9 cellular contexts compared by ENCODE assay signal in the genomic region with DNA sequence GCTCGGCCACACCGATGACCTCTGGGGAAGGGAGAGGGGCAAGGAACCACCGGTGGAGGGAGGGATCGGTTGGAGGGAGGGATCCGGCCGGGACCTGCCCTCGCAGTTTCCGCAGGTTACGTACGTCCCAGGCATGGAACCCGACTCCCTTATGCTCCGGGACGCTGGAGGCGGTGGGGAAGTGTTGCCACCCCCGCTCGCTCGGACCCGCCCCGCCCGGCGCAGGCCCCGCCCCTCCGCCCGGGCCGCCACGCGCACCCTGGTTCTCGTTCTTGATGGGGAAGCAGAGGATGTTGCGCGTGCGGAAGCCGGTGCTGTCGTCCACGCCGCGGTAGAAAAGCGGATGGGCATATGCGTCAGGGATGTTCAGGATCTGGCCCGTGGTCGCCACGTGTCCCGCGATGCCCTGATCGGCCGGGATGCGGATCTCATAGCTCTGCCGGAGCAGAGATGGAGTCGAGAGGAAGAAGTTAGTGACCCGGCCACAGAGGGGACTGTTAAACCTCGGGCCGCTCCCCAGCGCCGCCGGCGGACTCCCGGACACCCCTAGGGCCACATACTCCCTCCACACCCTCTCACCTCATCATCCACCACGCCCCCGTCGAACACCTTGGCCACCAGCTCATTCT.
A peak's percentile ranks its signal among the peaks of the same experiment; 100 is the strongest.
DNase-seq lines count a peak whose midpoint lies in the region; ATAC-seq and FAIRE-seq lines count a peak whose summit lies in the region.
"Had no signal": no experiment of that assay in that cellular context is flagged by ENCODE, and none has a peak within 500 bp of the region (broad histone marks: within the 10 kb centered on the region; RNA-seq: fewer than 3 reads in every experiment).

No MANE protein-coding gene starts in this region.

- H3K27ac ChIP-seq in rectal smooth muscle tissue (ENCODE audit: low read depth, low read length): no peak overlapping the region

- H3K4me1 ChIP-seq in rectal smooth muscle tissue (ENCODE audit: control insufficient read depth, insufficient read depth, low read length): no peaks in the 10 kb centered on the region

- FAIRE-seq in RCC 7860 (lab: Jason Lieb, UNC): no peak
- FAIRE-seq: TTC549 had no signal

- H3K9ac ChIP-seq in rectal smooth muscle tissue (ENCODE audit: low read length): no peak overlapping the region

- H3K36me3 ChIP-seq in rectal smooth muscle tissue (ENCODE audit: control insufficient read depth, insufficient read depth, low read length): no peaks in the 10 kb centered on the region

- H3K4me3 ChIP-seq in rectal smooth muscle tissue (ENCODE audit: low read length): peak overlapping the region; percentile 6

- H3K27me3 ChIP-seq in rectal smooth muscle tissue (ENCODE audit: control insufficient read depth, insufficient read depth, low read length): no peaks in the 10 kb centered on the region

- DNase-seq in CD1c-positive myeloid dendritic cell (ENCODE audit: extremely low spot score): peak; percentile 95
- peak; percentile 67 for DNase-seq in activated CD8-positive, alpha-beta memory T cell treated with anti-CD3 and anti-CD28 coated beads, Interleukin-2, amount 50 U/mL, for 4 hours
- DNase-seq in germinal center (ENCODE audit: low spot score): peak; percentile 70
- no peak for DNase-seq in kidney glomerular epithelial cell (lab: John Stamatoyannopoulos, UW)
- no peak for DNase-seq in RCC 7860 (ENCODE audit: low spot score)

- ATAC-seq in HG02885 (IDR thresholded peaks at IDR 0.05; ENCODE audit: poor library complexity, unreplicated experiment): no peak
- no peak for ATAC-seq in GM18870 (IDR thresholded peaks at IDR 0.05; ENCODE audit: unreplicated experiment)

Comparison
In these comparisons a context has a peak if more than half of its experiments do, and no peak if none do; other contexts are left out.
1. DNase-seq: peak in CD1c-positive myeloid dendritic cell (single experiment), activated CD8-positive, alpha-beta memory T cell treated with anti-CD3 and anti-CD28 coated beads, Interleukin-2, amount 50 U/mL, for 4 hours (single experiment) and germinal center (single experiment); none in kidney glomerular epithelial cell (single experiment) and RCC 7860 (single experiment).